29 cellular contexts compared by ENCODE assay signal in the genomic region with DNA sequence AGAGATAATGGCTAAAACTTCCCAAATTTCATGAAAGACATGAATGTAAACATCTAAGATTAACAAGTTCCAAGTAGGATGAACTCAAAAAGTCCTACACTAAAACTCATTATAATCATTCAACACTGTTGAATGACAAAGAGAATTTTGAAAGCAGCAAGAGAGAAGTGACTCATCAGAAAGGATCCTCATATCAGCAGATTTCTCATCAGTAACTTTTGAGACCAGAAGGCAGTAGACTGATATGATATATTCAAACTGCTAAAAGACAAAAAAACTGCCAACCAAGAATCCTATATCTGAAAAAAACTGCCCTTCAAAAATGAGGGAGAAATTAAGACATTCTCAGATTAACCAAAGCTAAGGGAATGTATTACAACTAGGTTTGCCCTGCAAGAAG.
DNase-seq lines count a peak whose midpoint lies in the region; ATAC-seq, FAIRE-seq and TF ChIP-seq lines count a peak whose summit lies in the region.
"Had no signal": no experiment of that assay in that cellular context is flagged by ENCODE, and none has a peak within 500 bp of the region (broad histone marks: within the 10 kb centered on the region; RNA-seq: fewer than 3 reads in every experiment).

No MANE protein-coding gene starts in this region.

- H2AFZ ChIP-seq in IMR-90 (replicated peaks; ENCODE audit: low read length, poor library complexity): no peak overlapping the region
- no peak overlapping the region for H2AFZ ChIP-seq in astrocyte (ENCODE audit: low read depth, low read length)

- CTCF ChIA-PET in IMR-90 (lab: Yijun Ruan, JAX): interaction anchor here (0.7 kb wide), 1 partner anchor 565 kb away, joined by 3 read pairs; no protein-coding TSS in a partner anchor

- no peak for FAIRE-seq in astrocyte (lab: Jason Lieb, UNC)
- FAIRE-seq: endometrium had no signal

- POLR2A ChIA-PET in IMR-90 (lab: Charles Lee; ENCODE audit: unreplicated experiment): no interaction called here

- H3K4me3 Mint-ChIP-seq in astrocyte (ENCODE audit: unreplicated experiment) (no peak overlapping the region), mesothelial cell of epicardium (no peak overlapping the region)
- H3K4me3 Mint-ChIP-seq: activated CD4-positive, alpha-beta T cell treated with anti-CD3 and anti-CD28 coated beads for 36 hours; activated naive CD8-positive, alpha-beta T cell treated with anti-CD3 and anti-CD28 coated beads, Interleukin-2, amount 10 ng/mL, durations not matched to agents 7 days and 5 days; nephron; T-helper 1 cell treated with Interleukin-12 subunit alpha and Interleukin-12 subunit beta and Interleukin-4 antibody, amounts not matched to agents 30 μg/mL and 1 μg/mL, for 36 hours had no signal

- H3K27ac Mint-ChIP-seq in astrocyte (ENCODE audit: unreplicated experiment) (no peak overlapping the region), mesothelial cell of epicardium (no peak overlapping the region)
- H3K27ac Mint-ChIP-seq: activated CD4-positive, alpha-beta T cell treated with anti-CD3 and anti-CD28 coated beads for 36 hours; activated naive CD8-positive, alpha-beta T cell treated with anti-CD3 and anti-CD28 coated beads, Interleukin-2, amount 10 ng/mL, durations not matched to agents 7 days and 5 days; nephron; T-helper 1 cell treated with Interleukin-12 subunit alpha and Interleukin-12 subunit beta and Interleukin-4 antibody, amounts not matched to agents 30 μg/mL and 1 μg/mL, for 36 hours had no signal

- H2BK5ac ChIP-seq in IMR-90 (ENCODE audit: low read depth, low read length, poor library complexity, severe bottlenecking): no peak overlapping the region

- peaks cover 29% of the 10 kb centered on the region for H3K36me3 Mint-ChIP-seq in astrocyte (ENCODE audit: low read depth, unreplicated experiment)
- H3K36me3 Mint-ChIP-seq in mesothelial cell of epicardium: peaks cover 52% of the 10 kb centered on the region

- no peak overlapping the region for H4K5ac ChIP-seq in IMR-90 (ENCODE audit: low read depth, low read length)

- H3K9me3 ChIP-seq in IMR-90 (ENCODE audit: control insufficient read depth, insufficient read depth, low read length) (peaks cover 7% of the 10 kb centered on the region; the same call in 1 of the 2 replicates), astrocyte (ENCODE audit: insufficient read depth, low read depth, low read length) (peaks cover 4% of the 10 kb centered on the region)
- H3K9me3 ChIP-seq: lower lobe of right lung had no signal

- no peak overlapping the region for H2AK5ac ChIP-seq in IMR-90 (ENCODE audit: low read depth, low read length)

- H3K4me1 ChIP-seq in IMR-90 (ENCODE audit: control insufficient read depth, insufficient read depth, low read length) (no peaks in the 10 kb centered on the region), astrocyte (ENCODE audit: insufficient read depth, low read length) (no peaks in the 10 kb centered on the region)
- H3K4me1 ChIP-seq: BLaER1, lower lobe of right lung, stomach, tibial nerve had no signal

- H3K4me1 Mint-ChIP-seq in astrocyte (ENCODE audit: low read depth, unreplicated experiment) (peaks cover 10% of the 10 kb centered on the region), mesothelial cell of epicardium (no peaks in the 10 kb centered on the region)
- H3K4me1 Mint-ChIP-seq: activated CD4-positive, alpha-beta T cell treated with anti-CD3 and anti-CD28 coated beads for 36 hours; activated naive CD8-positive, alpha-beta T cell treated with anti-CD3 and anti-CD28 coated beads, Interleukin-2, amount 10 ng/mL, durations not matched to agents 7 days and 5 days; nephron had no signal

- no peak overlapping the region for H2AK9ac ChIP-seq in IMR-90 (replicated peaks; ENCODE audit: low read depth, low read length, poor library complexity)

- no peak overlapping the region for H4K91ac ChIP-seq in IMR-90 (ENCODE audit: insufficient read depth, low read depth, low read length)

- no peak overlapping the region for H4K8ac ChIP-seq in IMR-90 (ENCODE audit: low read depth in 2 of 2, low read length in 2 of 2)

- H2BK120ac ChIP-seq in IMR-90 (ENCODE audit: low read depth, low read length): no peak overlapping the region

- H3K4ac ChIP-seq in IMR-90 (ENCODE audit: low read depth, low read length): no peak overlapping the region

- H3K27ac ChIP-seq in IMR-90 (ENCODE audit: insufficient read depth, low read length): no peak overlapping the region
- no peak overlapping the region for H3K27ac ChIP-seq in astrocyte (ENCODE audit: low read depth, low read length)
- H3K27ac ChIP-seq: BLaER1, lower lobe of right lung, SK-N-MC, skin epidermis, stomach, tibial nerve had no signal

- TF ChIP-seq POLR2A in IMR-90 (IDR thresholded peaks at IDR 0.05; ENCODE audit: low read depth, low read length): no peak

- no peaks in the 10 kb centered on the region for H3K9me1 ChIP-seq in IMR-90 (ENCODE audit: insufficient read depth, low read length)

- peaks cover 0 to 2% of the 10 kb centered on the region in 2 experiments; a peak in 1 of 4 replicates for H3K79me1 ChIP-seq in IMR-90 (ENCODE audit: low read depth in 1 of 2, low read length in 2 of 2)

- H3K9me3 Mint-ChIP-seq in astrocyte (ENCODE audit: unreplicated experiment) (peaks cover 19% of the 10 kb centered on the region), mesothelial cell of epicardium (peaks cover 51% of the 10 kb centered on the region)

- H3K4me2 ChIP-seq in IMR-90 (ENCODE audit: low read depth, low read length) (no peak overlapping the region), astrocyte (ENCODE audit: low read length) (no peak overlapping the region)
- H3K4me2 ChIP-seq: BLaER1 had no signal

- DNase-seq in EH (ENCODE audit: low read depth): peak; percentile 60
- peak; percentile 39 for DNase-seq in IMR-90
- peak; percentile 25 for DNase-seq in astrocyte (ENCODE audit: low read depth)
- DNase-seq in fibroblast of villous mesenchyme (ENCODE audit: low read depth): peak; percentile 7
- no peak for DNase-seq in mesothelial cell of epicardium (ENCODE audit: low spot score in 2 of 2, unreplicated experiment in 2 of 2)
- no peak for DNase-seq in omental fat pad (ENCODE audit: low spot score)
- DNase-seq in superior temporal gyrus (ENCODE audit: extremely low spot score): no peak
- DNase-seq in HuH-7 (ENCODE audit: low spot score): no peak
- DNase-seq: activated CD4-positive, alpha-beta T cell treated with anti-CD3 and anti-CD28 coated beads for 36 hours; activated effector memory CD4-positive, alpha-beta T cell treated with anti-CD3 and anti-CD28 coated beads, Interleukin-2, amount 50 U/mL, for 16 hours; activated naive CD8-positive, alpha-beta T cell treated with anti-CD3 and anti-CD28 coated beads, Interleukin-2, amount 10 ng/mL, durations not matched to agents 7 days and 5 days; activated T-cell treated with anti-CD3 and anti-CD28 coated beads, Interleukin-2, amount 50 U/mL, for 1 hour; DMS153; GDM1; head of caudate nucleus; Karpas-422; lower lobe of right lung; NCI-H1092 treated with DMSO at 0.1 percent for 48 hours; NCI-H2029 treated with DMSO at 0.1 percent for 48 hours; NCI-H82; stomach had no signal

- H3K79me2 ChIP-seq in astrocyte (ENCODE audit: insufficient read depth, low read length): no peaks in the 10 kb centered on the region

- intact Hi-C loops in IMR-90 (cut with micrococcal nuclease): no loop called here

- no peak for TF ChIP-seq RAD21 in IMR-90 (IDR thresholded peaks at IDR 0.05; ENCODE audit: low read length)

- H4K20me1 ChIP-seq in IMR-90 (ENCODE audit: insufficient read depth, low read length) (no peaks in the 10 kb centered on the region), astrocyte (ENCODE audit: insufficient read depth, low read length) (no peaks in the 10 kb centered on the region)
- H4K20me1 ChIP-seq: BLaER1 had no signal

- no peak overlapping the region for H2BK20ac ChIP-seq in IMR-90 (ENCODE audit: low read depth, low read length)

- no TSS peak for BruUV-seq in IMR-90 (replicated peaks; lab: Mats Ljungman, UMichigan)

- in situ Hi-C loops in IMR-90 (cut with MboI; ENCODE audit: low sequenced_read_pairs): no loop called here

- H3K56ac ChIP-seq in IMR-90 (ENCODE audit: extremely low read depth, insufficient read depth, low read length): no peak overlapping the region

- dilution Hi-C loops in IMR-90 (cut with HindIII; ENCODE audit: low sequenced_read_pairs, unreplicated experiment): no loop called here

- H3K36me3 ChIP-seq in IMR-90 (ENCODE audit: control insufficient read depth, insufficient read depth, low read length) (peaks cover 12% of the 10 kb centered on the region; the same call in 1 of the 2 replicates), astrocyte (ENCODE audit: insufficient read depth, low read length) (peaks cover 3% of the 10 kb centered on the region)
- H3K36me3 ChIP-seq: lower lobe of right lung had no signal

- H3K4me3 ChIP-seq in IMR-90 (ENCODE audit: insufficient read depth, low read depth, low read length) (no peak overlapping the region), astrocyte (ENCODE audit: insufficient read depth, low read depth, low read length) (no peak overlapping the region), fibroblast of villous mesenchyme (ENCODE audit: low read depth, low read length) (no peak overlapping the region)
- H3K4me3 ChIP-seq: BLaER1, lower lobe of right lung, SK-N-MC, skin epidermis, stomach, tibial nerve had no signal

- H3K27me3 ChIP-seq in IMR-90 (ENCODE audit: control insufficient read depth, insufficient read depth, low read length) (no peaks in the 10 kb centered on the region), astrocyte (ENCODE audit: insufficient read depth, low read length) (no peaks in the 10 kb centered on the region)
- H3K27me3 ChIP-seq: BLaER1, stomach, tibial nerve had no signal

- H3K27me3 Mint-ChIP-seq in astrocyte (ENCODE audit: low read depth, unreplicated experiment) (no peaks in the 10 kb centered on the region), mesothelial cell of epicardium (ENCODE audit: low read depth) (no peaks in the 10 kb centered on the region)
- H3K27me3 Mint-ChIP-seq: activated CD4-positive, alpha-beta T cell treated with anti-CD3 and anti-CD28 coated beads for 36 hours; activated naive CD8-positive, alpha-beta T cell treated with anti-CD3 and anti-CD28 coated beads, Interleukin-2, amount 10 ng/mL, durations not matched to agents 7 days and 5 days had no signal

- no peak overlapping the region for H3K18ac ChIP-seq in IMR-90 (ENCODE audit: low read depth, low read length)

- TF ChIP-seq CTCF in IMR-90 (conservative IDR thresholded peaks at IDR 0.05; ENCODE audit: low read depth, low read length) (no peak), astrocyte (IDR thresholded peaks at IDR 0.05; ENCODE audit: insufficient read depth, low read depth, low read length) (no peak), fibroblast of villous mesenchyme (IDR thresholded peaks at IDR 0.05; ENCODE audit: insufficient read depth, low read depth, low read length) (no peak), mesothelial cell of epicardium (IDR thresholded peaks at IDR 0.05; ENCODE audit: unreplicated experiment) (no peak), omental fat pad (IDR thresholded peaks at IDR 0.05) (no peak)

- H3K14ac ChIP-seq in IMR-90 (replicated peaks; ENCODE audit: low read depth, low read length): no peak overlapping the region

- no peak overlapping the region for H3K23ac ChIP-seq in IMR-90 (ENCODE audit: low read depth, low read length)

- H2BK15ac ChIP-seq in IMR-90 (ENCODE audit: low read depth, low read length): no peak overlapping the region

- no peak overlapping the region for H3K9ac ChIP-seq in IMR-90 (ENCODE audit: low read depth, low read length)
- H3K9ac ChIP-seq in astrocyte (ENCODE audit: low read length): no peak overlapping the region
- H3K9ac ChIP-seq: BLaER1 had no signal

- ATAC-seq in IMR-90 (ENCODE audit: low read depth) (no peak), omental fat pad (ENCODE audit: low FRiP score) (no peak)
- ATAC-seq: activated CD4-positive, alpha-beta T cell treated with anti-CD3 and anti-CD28 coated beads for 36 hours; HCT116; lower lobe of right lung had no signal

Comparison
In these comparisons a context has a peak if more than half of its experiments do, and no peak if none do; other contexts are left out.
1. DNase-seq: peak in EH (single experiment), IMR-90 (single experiment), astrocyte (single experiment) and fibroblast of villous mesenchyme (single experiment); none in mesothelial cell of epicardium (0 of 2), omental fat pad (single experiment), superior temporal gyrus (single experiment) and HuH-7 (single experiment).